15 cellular contexts compared by ENCODE assay signal in the genomic region with DNA sequence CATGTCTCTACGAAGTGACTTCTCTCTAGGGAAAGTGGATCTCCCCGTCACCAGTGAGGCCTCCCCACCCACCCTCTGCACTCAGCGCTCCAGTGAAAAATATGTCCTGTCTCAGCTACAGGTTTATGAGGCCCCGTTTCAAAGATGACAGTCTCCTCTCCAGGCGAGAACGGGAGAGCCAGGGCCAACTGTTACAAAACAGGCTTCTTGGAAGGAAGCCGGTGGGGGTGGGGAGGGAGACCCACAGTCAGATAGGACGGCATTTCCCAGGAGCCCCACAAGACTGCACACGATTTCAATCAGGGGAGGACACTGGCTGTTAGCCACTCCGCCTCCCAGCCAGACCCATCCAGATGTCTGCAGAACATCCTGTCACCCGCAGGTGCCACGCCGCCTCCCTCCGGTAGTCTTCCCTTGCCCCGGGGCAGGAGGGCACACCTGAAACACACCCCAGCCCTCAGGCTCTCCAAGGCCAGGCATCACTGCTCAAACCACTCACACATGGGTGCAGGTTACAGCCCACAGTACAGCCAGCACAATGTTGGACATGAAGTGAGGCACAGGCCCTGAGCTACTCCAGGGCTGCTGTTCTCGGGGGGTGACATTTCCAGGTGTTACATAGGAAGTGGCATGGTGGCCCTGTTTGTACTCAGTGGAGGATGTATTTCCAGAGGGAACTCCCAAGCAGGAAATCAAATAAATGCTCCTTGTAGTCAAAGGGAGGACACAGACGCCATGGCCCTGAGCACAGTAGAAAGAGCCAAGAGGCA.
DNase-seq lines count a peak whose midpoint lies in the region; ATAC-seq and TF ChIP-seq lines count a peak whose summit lies in the region.
"Had no signal": no experiment of that assay in that cellular context is flagged by ENCODE, and none has a peak within 500 bp of the region (broad histone marks: within the 10 kb centered on the region; RNA-seq: fewer than 3 reads in every experiment).

No MANE protein-coding gene starts in this region.

- no peak overlapping the region for H3K4me3 Mint-ChIP-seq in activated T-cell treated with anti-CD3 and anti-CD28 coated beads, Interleukin-2, amount 50 U/mL, for 72 hours
- no peak overlapping the region for H3K4me3 Mint-ChIP-seq in endodermal cell

- no peaks in the 10 kb centered on the region for H3K36me3 Mint-ChIP-seq in activated T-cell treated with anti-CD3 and anti-CD28 coated beads, Interleukin-2, amount 50 U/mL, for 72 hours (ENCODE audit: insufficient read depth in 2 of 2)
- H3K36me3 Mint-ChIP-seq in endodermal cell (ENCODE audit: low read depth) = no peaks in the 10 kb centered on the region
- H3K36me3 Mint-ChIP-seq: activated naive CD4-positive, alpha-beta T cell treated with anti-CD3 and anti-CD28 coated beads, Interleukin-2, amount 50 U/mL, for 72 hours had no signal

- no peak for TF ChIP-seq POLR2A in uterus (IDR thresholded peaks at IDR 0.05)

- peak overlapping the region; percentile 26 for H4K5ac ChIP-seq in mesendoderm (ENCODE audit: low read length)

- no peak overlapping the region for H3K4me2 ChIP-seq in mesendoderm (ENCODE audit: low read length)

- H2AK5ac ChIP-seq in mesendoderm (ENCODE audit: low read length) = peak overlapping the region; percentile 3

- H3K79me2 ChIP-seq in mesendoderm (ENCODE audit: control insufficient read depth, insufficient read depth, low read length) = no peaks in the 10 kb centered on the region

- H3K23ac ChIP-seq in mesendoderm (ENCODE audit: low read length) = peak overlapping the region; percentile 57

- H3K9me3 Mint-ChIP-seq in activated T-cell treated with anti-CD3 and anti-CD28 coated beads, Interleukin-2, amount 50 U/mL, for 72 hours = no peaks in the 10 kb centered on the region
- no peaks in the 10 kb centered on the region for H3K9me3 Mint-ChIP-seq in endodermal cell
- H3K9me3 Mint-ChIP-seq: activated naive CD4-positive, alpha-beta T cell treated with anti-CD3 and anti-CD28 coated beads, Interleukin-2, amount 50 U/mL, for 72 hours had no signal

- H3K9me3 ChIP-seq in endodermal cell (ENCODE audit: control insufficient read depth, low read length) = no peaks in the 10 kb centered on the region
- no peaks in the 10 kb centered on the region for H3K9me3 ChIP-seq in uterus
- H3K9me3 ChIP-seq: thoracic aorta had no signal

- no peaks in the 10 kb centered on the region for H3K27me3 ChIP-seq in endodermal cell (ENCODE audit: control insufficient read depth, insufficient read depth, low read length, poor library complexity, severe bottlenecking)
- H3K27me3 ChIP-seq in mesendoderm (ENCODE audit: insufficient read depth, low read length, poor library complexity) = no peaks in the 10 kb centered on the region
- H3K27me3 ChIP-seq in uterus = no peaks in the 10 kb centered on the region

- H3K36me3 ChIP-seq in endodermal cell (ENCODE audit: control insufficient read depth, insufficient read depth, low read length) (no peaks in the 10 kb centered on the region), mesendoderm (ENCODE audit: control insufficient read depth, insufficient read depth, low read length) (no peaks in the 10 kb centered on the region), uterus (no peaks in the 10 kb centered on the region)
- H3K36me3 ChIP-seq: thoracic aorta had no signal

- H3K27ac Mint-ChIP-seq in activated T-cell treated with anti-CD3 and anti-CD28 coated beads, Interleukin-2, amount 50 U/mL, for 72 hours = no peak overlapping the region
- H3K27ac Mint-ChIP-seq in endodermal cell = no peak overlapping the region

- H3K4me3 ChIP-seq in endodermal cell (ENCODE audit: low read length) (no peak overlapping the region), mesendoderm (ENCODE audit: low read length) (no peak overlapping the region), uterus (no peak overlapping the region)
- H3K4me3 ChIP-seq: thoracic aorta had no signal

- TF ChIP-seq CTCF in endodermal cell (conservative IDR thresholded peaks at IDR 0.05) (no peak), uterus (IDR thresholded peaks at IDR 0.05) (no peak)

- H3K4me1 Mint-ChIP-seq in activated T-cell treated with anti-CD3 and anti-CD28 coated beads, Interleukin-2, amount 50 U/mL, for 72 hours (ENCODE audit: low read depth) = peaks cover 23% of the 10 kb centered on the region
- peaks cover 11% of the 10 kb centered on the region for H3K4me1 Mint-ChIP-seq in endodermal cell

- no peak overlapping the region for H2BK15ac ChIP-seq in mesendoderm (replicated peaks; ENCODE audit: low read depth)

- peak overlapping the region; percentile 58 for H3K56ac ChIP-seq in mesendoderm (ENCODE audit: low read length)

- no peak overlapping the region for H2BK5ac ChIP-seq in mesendoderm (ENCODE audit: low read length)

- H3K27ac ChIP-seq in endodermal cell (ENCODE audit: low read depth, low read length) = no peak overlapping the region
- peak overlapping the region; percentile 1 for H3K27ac ChIP-seq in mesendoderm (ENCODE audit: low read depth, low read length)
- no peak overlapping the region for H3K27ac ChIP-seq in uterus
- H3K27ac ChIP-seq: thoracic aorta had no signal

- intact Hi-C loops in uterus (cut with DNase I; ENCODE audit: low total_unique reads) = no loop called here

- DNase-seq in activated T-cell treated with anti-CD3 and anti-CD28 coated beads, Interleukin-2, amount 50 U/mL, for 1 hour = peak; percentile 13
- no peak for DNase-seq in activated T-cell treated with anti-CD3 and anti-CD28 coated beads, Interleukin-2, amount 50 U/mL, for 72 hours
- DNase-seq in endodermal cell (peak; percentile 58), mesendoderm (peak; percentile 50), uterus (peak; percentile 20 to 47), activated gamma-delta T cell treated with Interleukin-2 at 50 U/mL for 16 hours (no peak), NCI-H1930 (lab: John Stamatoyannopoulos, UW) (no peak)
- DNase-seq: cerebellar nuclear complex, COR-L47, hippocampal formation, NCI-H1092, NCI-H226 had no signal

- H3K4me1 ChIP-seq in endodermal cell (ENCODE audit: control insufficient read depth, insufficient read depth, low read length) = no peaks in the 10 kb centered on the region
- peaks cover 14% of the 10 kb centered on the region for H3K4me1 ChIP-seq in mesendoderm (ENCODE audit: control insufficient read depth, low read depth, low read length)
- no peaks in the 10 kb centered on the region for H3K4me1 ChIP-seq in uterus

- H3K27me3 Mint-ChIP-seq in activated T-cell treated with anti-CD3 and anti-CD28 coated beads, Interleukin-2, amount 50 U/mL, for 72 hours (ENCODE audit: low read depth) = no peaks in the 10 kb centered on the region
- H3K27me3 Mint-ChIP-seq in endodermal cell (ENCODE audit: insufficient read depth) = no peaks in the 10 kb centered on the region

- H2BK120ac ChIP-seq in mesendoderm (ENCODE audit: low read depth, low read length) = no peak overlapping the region

- no peaks in the 10 kb centered on the region for H3K79me1 ChIP-seq in mesendoderm (ENCODE audit: low read length)

- WGBS in endodermal cell (ENCODE audit: insufficient coverage in 1 of 2, insufficient read length in 1 of 2), 2 experiments = 84 to 89% methylated on average over 8 to 17 of the region's 17 CpGs
- WGBS in mesendoderm (ENCODE audit: extremely low coverage, insufficient coverage, low lambda C conversion rate) = no CpG with 5 or more reads among the region's 17 CpGs

- no peak overlapping the region for H3K4ac ChIP-seq in mesendoderm (ENCODE audit: low read depth, low read length)

- H3K18ac ChIP-seq in mesendoderm (ENCODE audit: low read length) = peak overlapping the region; percentile 42

- H4K8ac ChIP-seq in mesendoderm (ENCODE audit: low read depth, low read length) = no peak overlapping the region

- H3K9ac ChIP-seq in endodermal cell (ENCODE audit: extremely low read depth, low read length, poor library complexity, severe bottlenecking) = no peak overlapping the region
- peak overlapping the region; percentile 48 for H3K9ac ChIP-seq in mesendoderm (ENCODE audit: low read length)

- no peak for ATAC-seq in activated T-cell treated with anti-CD3 and anti-CD28 coated beads, Interleukin-2, amount 50 U/mL, for 72 hours (replicated peaks in 1 of 2)
- no peak for ATAC-seq in GM18870 (IDR thresholded peaks at IDR 0.05; ENCODE audit: unreplicated experiment)
- ATAC-seq: activated naive CD4-positive, alpha-beta T cell treated with anti-CD3 and anti-CD28 coated beads, Interleukin-2, amount 50 U/mL, for 72 hours had no signal

Comparison
In these comparisons a context has a peak if more than half of its experiments do, and no peak if none do; other contexts are left out.
1. DNase-seq: peak in activated T-cell treated with anti-CD3 and anti-CD28 coated beads, Interleukin-2, amount 50 U/mL, for 1 hour (single experiment), endodermal cell (single experiment), mesendoderm (single experiment) and uterus (2 of 2); none in activated T-cell treated with anti-CD3 and anti-CD28 coated beads, Interleukin-2, amount 50 U/mL, for 72 hours (0 of 2), activated gamma-delta T cell treated with Interleukin-2 at 50 U/mL for 16 hours (single experiment) and NCI-H1930 (0 of 2).